38 cellular contexts compared by ENCODE assay signal in the genomic region with DNA sequence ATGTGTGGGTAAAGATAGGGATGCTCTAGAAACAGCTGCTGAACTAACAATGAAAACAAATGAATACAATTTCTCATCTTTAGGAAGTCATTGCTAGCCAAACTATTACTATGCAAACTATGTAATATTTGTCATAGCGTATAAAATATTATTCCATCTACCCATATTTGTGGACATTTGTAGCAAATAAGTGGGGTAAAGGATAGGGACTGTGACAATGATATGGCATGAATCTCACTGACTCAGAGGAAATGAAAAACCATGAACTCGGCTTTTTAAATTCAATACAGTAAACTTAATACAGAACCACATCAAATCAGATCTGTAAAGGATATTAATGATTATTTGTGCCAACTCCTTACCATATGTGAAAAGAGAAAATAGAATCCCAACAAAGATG. TPM values are rescaled to one million over a fixed set of nuclear protein-coding genes. Genes with fewer than 3 reads are reported as not detected.
"Had no signal": no experiment of that assay in that cellular context is flagged by ENCODE, and none has a peak within 500 bp of the region (broad histone marks: within the 10 kb centered on the region; RNA-seq: fewer than 3 reads in every experiment).

No MANE protein-coding gene starts in this region.

- H3K36me3 ChIP-seq: MG63 had no signal

- H3K9me3 ChIP-seq: MG63 had no signal

- H3K4me2 ChIP-seq: KMS-11 had no signal

- H3K4me3 ChIP-seq: MG63 had no signal

- DNase-seq: Karpas-422, Kasumi-1, MG63, MM.1S, MV-4-11, NCI-H1048, NCI-H1092, NCI-H1092 treated with DMSO at 0.1 percent for 48 hours, NCI-H1105, NCI-H1105 treated with DMSO at 0.1 percent for 48 hours, NCI-H1417, NCI-H1417 treated with DMSO at 0.1 percent for 48 hours, NCI-H1436, NCI-H1436 treated with DMSO at 0.1 percent for 48 hours, NCI-H146, NCI-H1694, NCI-H1694 treated with DMSO at 0.1 percent for 48 hours, NCI-H187, NCI-H187 treated with DMSO at 0.1 percent for 48 hours, NCI-H1930, NCI-H2029, NCI-H2029 treated with DMSO at 0.1 percent for 48 hours, NCI-H2081, NCI-H2081 treated with DMSO at 0.1 percent for 48 hours, NCI-H2107, NCI-H2171, NCI-H2171 treated with DMSO at 0.1 percent for 48 hours, NCI-H2227 treated with DMSO at 0.1 percent for 48 hours, NCI-H226, NCI-H345, NCI-H446, NCI-H446 treated with DMSO at 0.1 percent for 48 hours, NCI-H510A had no signal

- H3K27ac ChIP-seq: KMS-11 had no signal

- H3K27me3 ChIP-seq: MG63 had no signal

- H3K9ac ChIP-seq: KMS-11 had no signal

RNA-seq across cellular contexts. Expression of a gene that starts 16.7 kb away (rescaled TPM):
- total RNA-seq: LHCN-M2, M059J, MCF 10A, NCI-H460 had no signal
